In genomic region chr19:34480971-34481821, GRCh38 we compare ENCODE assay signal across 8 cellular contexts. TPM values are rescaled to one million over a fixed set of nuclear protein-coding genes. Genes with fewer than 3 reads are reported as not detected.
DNase-seq lines count a peak whose midpoint lies in the region; ATAC-seq and TF ChIP-seq lines count a peak whose summit lies in the region.

Gene WTIP, plus strand, starts transcription at chr19:34481758. Its CDS starts 217 bp downstream, at chr19:34481975.

- intact Hi-C loops in natural killer cell (cut with micrococcal nuclease) = no loop called here

- H3K4me1 Mint-ChIP-seq in natural killer cell = peaks cover 7 to 12% of the 10 kb centered on the region in 2 donors

- H3K9me3 Mint-ChIP-seq in natural killer cell = no peaks in the 10 kb centered on the region

- peaks cover 34 to 38% of the 10 kb centered on the region in 2 donors for H3K27me3 Mint-ChIP-seq in natural killer cell (ENCODE audit: low read depth in 2 of 2)

- H3K27me3 ChIP-seq in ACC112 (ENCODE audit: insufficient read depth, low read length) (no peaks in the 10 kb centered on the region), layer of hippocampus (ENCODE audit: control insufficient read depth, insufficient read depth, low read length) (peaks cover 8% of the 10 kb centered on the region)

- H3K27ac ChIP-seq in ACC112 (ENCODE audit: low read depth, low read length) (no peak within 1 kb of the TSS), layer of hippocampus (ENCODE audit: low read depth, low read length) (peak within 1 kb of the TSS; percentile 75)

- TF ChIP-seq CTCF in choroid plexus epithelial cell (conservative IDR thresholded peaks at IDR 0.05; ENCODE audit: low read depth, low read length) (no peak), subcutaneous adipose tissue (IDR thresholded peaks at IDR 0.05; ENCODE audit: low read depth) (no peak), natural killer cell (IDR thresholded peaks at IDR 0.05) (no peak)

- H3K4me3 ChIP-seq in ACC112 (ENCODE audit: low read depth, low read length) (peak within 1 kb of the TSS; percentile 81), choroid plexus epithelial cell (ENCODE audit: low read depth, low read length) (peak within 1 kb of the TSS; percentile 70)

- peaks cover 7% of the 10 kb centered on the region for H3K36me3 Mint-ChIP-seq in natural killer cell

- peak within 1 kb of the TSS; percentile 50 for H2AFZ ChIP-seq in ACC112 (ENCODE audit: low read length, unreplicated experiment)

- H3K4me3 Mint-ChIP-seq in natural killer cell = no peak within 1 kb of the TSS

- no peaks in the 10 kb centered on the region for H3K4me1 ChIP-seq in ACC112 (ENCODE audit: control insufficient read depth, insufficient read depth, low read length, unreplicated experiment)

- H3K79me2 ChIP-seq in ACC112 (ENCODE audit: control insufficient read depth, insufficient read depth, low read length, unreplicated experiment) = peaks cover 10% of the 10 kb centered on the region

- no peaks in the 10 kb centered on the region for H3K36me3 ChIP-seq in ACC112 (ENCODE audit: insufficient read depth, low read length)

- H3K27ac Mint-ChIP-seq in natural killer cell = no peak within 1 kb of the TSS

- peak; percentile 86 for DNase-seq in HuH-7.5 (ENCODE audit: low spot score)
- peak; percentile 91 for DNase-seq in choroid plexus epithelial cell (ENCODE audit: low read depth)
- no peak for DNase-seq in LoVo (ENCODE audit: low spot score)
- no peak for DNase-seq in natural killer cell
- DNase-seq in HUDEP-2 (lab: John Stamatoyannopoulos, UW; ENCODE audit: unreplicated experiment in 76 of 76) = no peak

- no peak for ATAC-seq in natural killer cell

RNA-seq across cellular contexts. Expression of gene WTIP, which starts in this region (rescaled TPM):
- total RNA-seq in subcutaneous adipose tissue (10 to 100 TPM in 3 of 4 donors, 1 to 10 TPM in 1; 6.5 to 17.9 (median 16.9) TPM), natural killer cell (under 1 TPM; 0.12 to 0.83 (median 0.45) TPM)

Comparison
In these comparisons a context has a peak if more than half of its experiments do, and no peak if none do; other contexts are left out.
1. RNA of gene WTIP (total RNA-seq): 6.5 to 17.9 TPM in subcutaneous adipose tissue; 0.12 to 0.83 TPM in natural killer cell; every median in the first group is over 4 times any median in the second.
2. DNase-seq: peak in HuH-7.5 (single experiment) and choroid plexus epithelial cell (single experiment); none in LoVo (single experiment), natural killer cell (single experiment) and HUDEP-2 (0 of 76).